In the genomic region with DNA sequence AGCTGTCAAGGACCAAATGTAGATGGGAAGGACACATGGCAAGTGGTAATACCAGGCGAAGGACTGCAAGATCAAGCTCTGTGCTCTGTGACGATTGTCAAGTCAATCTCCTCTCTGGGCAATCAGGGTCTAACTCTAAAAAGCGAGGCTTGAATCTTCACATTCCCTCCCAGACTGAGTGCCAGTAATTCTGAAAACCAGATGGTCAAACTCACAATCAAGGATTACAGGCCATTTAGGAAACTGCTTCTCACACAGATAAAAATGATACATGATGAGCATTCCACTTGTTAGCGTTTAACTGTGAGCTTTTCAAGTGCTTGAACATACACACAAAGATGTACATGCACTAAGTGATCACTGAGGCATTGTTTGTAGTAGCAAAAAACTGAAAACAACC, we compare ENCODE assay signal across 29 cellular contexts.
"Had no signal": no experiment of that assay in that cellular context is flagged by ENCODE, and none has a peak within 500 bp of the region (broad histone marks: within the 10 kb centered on the region; RNA-seq: fewer than 3 reads in every experiment).

No MANE protein-coding gene starts in this region.

- H3K4me1 Mint-ChIP-seq: natural killer cell; nephron; neural progenitor cell; stimulated activated memory B cell treated with anti-CD40 and anti-IgM and Interleukin-4, amounts not matched to agents 10 μg/mL and 1 μg/mL and 100 μg/mL, for 72 hours; stimulated activated naive CD8-positive, alpha-beta T cell treated with anti-CD3 and anti-CD28 coated beads, Interleukin-15, amount 100 ng/mL, for 72 hours had no signal

- H3K4me1 ChIP-seq: neural progenitor cell, parathyroid adenoma, psoas muscle, right lobe of liver, sigmoid colon, suprapubic skin, testis, tibial artery, transverse colon, upper lobe of right lung, uterus had no signal

- H3K36me3 ChIP-seq: neural progenitor cell, ovary, right lobe of liver, sigmoid colon, suprapubic skin, tibial artery, transverse colon, upper lobe of right lung, uterus had no signal

- H3K27ac ChIP-seq: neural progenitor cell, ovary, parathyroid adenoma, psoas muscle, right lobe of liver, sigmoid colon, suprapubic skin, testis, tibial artery, transverse colon, upper lobe of right lung, uterus had no signal

- H3K9ac ChIP-seq: neural progenitor cell, parathyroid adenoma had no signal

- H3K9me3 ChIP-seq: ovary, right lobe of liver, testis, transverse colon, upper lobe of right lung, uterus had no signal

- DNase-seq: natural killer cell; occipital lobe; ovary; posterior cingulate gyrus; psoas muscle; right cardiac atrium; right lobe of liver; sigmoid colon; small intestine; stimulated activated CD4-positive, alpha-beta T cell treated with anti-CD3 and anti-CD28 coated beads, Interleukin-15, amount 100 ng/mL, for 24 hours; stimulated activated CD4-positive, alpha-beta T cell treated with anti-CD3 and anti-CD28 coated beads, Interleukin-2, amount 100 ng/mL, for 24 hours; stimulated activated CD4-positive, alpha-beta T cell treated with anti-CD3 and anti-CD28 coated beads, Interleukin-2, amount 100 ng/mL, for 48 hours; stimulated activated CD4-positive, alpha-beta T cell treated with anti-CD3 and anti-CD28 coated beads, Interleukin-4, amount 100 ng/mL, for 24 hours; stimulated activated naive CD4-positive, alpha-beta T cell; stimulated activated naive CD8-positive, alpha-beta T cell treated with anti-CD3 and anti-CD28 coated beads, Interleukin-15, amount 100 ng/mL, for 72 hours; stimulated activated naive CD8-positive, alpha-beta T cell treated with anti-CD3 and anti-CD28 coated beads, Interleukin-15, Interleukin-2, amounts not matched to agents 100 U/mL and 50 U/mL, for 24 hours; substantia nigra; testis; tibial artery; transverse colon; upper lobe of right lung; uterus had no signal

- H3K27me3 Mint-ChIP-seq: progenitor cell of endocrine pancreas; stimulated activated memory B cell treated with anti-CD40 and anti-IgM and Interleukin-4, amounts not matched to agents 10 μg/mL and 1 μg/mL and 100 μg/mL, for 72 hours; stimulated activated naive CD8-positive, alpha-beta T cell treated with anti-CD3 and anti-CD28 coated beads, Interleukin-15, amount 100 ng/mL, for 72 hours had no signal

- H3K4me3 ChIP-seq: neural progenitor cell, ovary, psoas muscle, right lobe of liver, sigmoid colon, suprapubic skin, testis, tibial artery, transverse colon, upper lobe of right lung, uterus had no signal

- FAIRE-seq: small intestine had no signal

- H3K4me2 ChIP-seq: neural progenitor cell had no signal

- H2AFZ ChIP-seq: neural progenitor cell, parathyroid adenoma had no signal

- H3K4me3 Mint-ChIP-seq: natural killer cell; nephron; neural progenitor cell; stimulated activated memory B cell treated with anti-CD40 and anti-IgM and Interleukin-4, amounts not matched to agents 10 μg/mL and 1 μg/mL and 100 μg/mL, for 72 hours; stimulated activated naive CD8-positive, alpha-beta T cell treated with anti-CD3 and anti-CD28 coated beads, Interleukin-15, amount 100 ng/mL, for 72 hours; type B pancreatic cell had no signal

- H3K36me3 Mint-ChIP-seq: natural killer cell; neural progenitor cell; stimulated activated memory B cell treated with anti-CD40 and anti-IgM and Interleukin-4, amounts not matched to agents 10 μg/mL and 1 μg/mL and 100 μg/mL, for 72 hours; type B pancreatic cell had no signal

- H3K79me2 ChIP-seq: parathyroid adenoma had no signal

- H3K27me3 ChIP-seq: neural progenitor cell, ovary, right lobe of liver, sigmoid colon, suprapubic skin, testis, tibial artery, transverse colon, upper lobe of right lung, uterus had no signal

- H3K27ac Mint-ChIP-seq: natural killer cell; nephron; neural progenitor cell; progenitor cell of endocrine pancreas; stimulated activated memory B cell treated with anti-CD40 and anti-IgM and Interleukin-4, amounts not matched to agents 10 μg/mL and 1 μg/mL and 100 μg/mL, for 72 hours; stimulated activated naive CD8-positive, alpha-beta T cell treated with anti-CD3 and anti-CD28 coated beads, Interleukin-15, amount 100 ng/mL, for 72 hours; type B pancreatic cell had no signal
